Comparison of ENCODE assay signal across 13 cellular contexts in genomic region chr13:97254809-97255208, GRCh38. TPM values are rescaled to one million over a fixed set of nuclear protein-coding genes. Genes with fewer than 3 reads are reported as not detected.
A peak's percentile ranks its signal among the peaks of the same experiment; 100 is the strongest.
DNase-seq lines count a peak whose midpoint lies in the region; ATAC-seq, FAIRE-seq and TF ChIP-seq lines count a peak whose summit lies in the region.
"Had no signal": no experiment of that assay in that cellular context is flagged by ENCODE, and none has a peak within 500 bp of the region (broad histone marks: within the 10 kb centered on the region; RNA-seq: fewer than 3 reads in every experiment).

No MANE protein-coding gene starts in this region.

- H3K4me2 ChIP-seq in fibroblast of lung (ENCODE audit: extremely low read depth, insufficient read depth, low read length) (peak overlapping the region; percentile 1), skeletal muscle satellite cell (ENCODE audit: low read length) (peak overlapping the region; percentile 47)

- TF ChIP-seq POLR2A in H54 (IDR thresholded peaks at IDR 0.05; ENCODE audit: low read depth, low read length), result no peak

- FAIRE-seq in H54 (lab: Jason Lieb, UNC), result peak; percentile 100
- no peak for FAIRE-seq in frontal cortex (lab: Jason Lieb, UNC)

- no peaks in the 10 kb centered on the region for H3K9me3 ChIP-seq in fibroblast of lung (ENCODE audit: control insufficient read depth, insufficient read depth, low read depth, low read length)
- H3K9me3 ChIP-seq in skeletal muscle satellite cell (replicated peaks; ENCODE audit: low read length), result no peaks in the 10 kb centered on the region

- H4K20me1 ChIP-seq in fibroblast of lung (ENCODE audit: control insufficient read depth, extremely low read depth, insufficient read depth, low read length), result no peaks in the 10 kb centered on the region

- H3K4me3 ChIP-seq in fibroblast of lung (replicated peaks in 1 of 4; ENCODE audit: control extremely low read depth in 1 of 4, insufficient read depth in 1 of 4, low read depth in 3 of 4, low read length in 4 of 4), result no peak overlapping the region
- H3K4me3 ChIP-seq in skeletal muscle satellite cell (ENCODE audit: low read length), result no peak overlapping the region

- peak overlapping the region; percentile 96 for H3K27ac ChIP-seq in fibroblast of lung (ENCODE audit: insufficient read depth, low read length)

- peak; percentile 38 for DNase-seq in H54 (ENCODE audit: insufficient read length, low spot score)
- peak; percentile 68 for DNase-seq in RPMI7951 (ENCODE audit: low read depth)
- peak in 1 of 2 donors; percentile 93 for DNase-seq in fibroblast of lung (ENCODE audit: low read depth in 2 of 2)
- DNase-seq in GM03348 (ENCODE audit: low spot score), result no peak
- no peak for DNase-seq in AG08396 (ENCODE audit: low spot score)
- DNase-seq in frontal cortex (ENCODE audit: low spot score in 2 of 2), result no peak
- DNase-seq: activated T-cell treated with anti-CD3 and anti-CD28 coated beads for 4 hours; KBM-7; NCI-H510A treated with DMSO at 0.1 percent for 48 hours; stimulated activated CD4-positive, alpha-beta T cell treated with anti-CD3 and anti-CD28 coated beads, Interleukin-2, amount 100 ng/mL, for 24 hours; T-helper 1 cell had no signal

- no peaks in the 10 kb centered on the region for H3K27me3 ChIP-seq in fibroblast of lung (ENCODE audit: control insufficient read depth, insufficient read depth, low read length)
- no peaks in the 10 kb centered on the region for H3K27me3 ChIP-seq in skeletal muscle satellite cell (ENCODE audit: control insufficient read depth, insufficient read depth, low read length)

- no peak for ATAC-seq in GM18870 (IDR thresholded peaks at IDR 0.05; ENCODE audit: unreplicated experiment)

- H3K4me1 ChIP-seq in fibroblast of lung (ENCODE audit: control insufficient read depth, extremely low read depth, insufficient read depth, low read length) (peaks cover 43% of the 10 kb centered on the region), skeletal muscle satellite cell (ENCODE audit: control insufficient read depth, insufficient read depth, low read length) (peaks cover 67% of the 10 kb centered on the region)

- no peak overlapping the region for H2AFZ ChIP-seq in fibroblast of lung (ENCODE audit: low read length)

- H3K36me3 ChIP-seq in fibroblast of lung (ENCODE audit: control insufficient read depth, insufficient read depth, low read length) (no peaks in the 10 kb centered on the region), skeletal muscle satellite cell (ENCODE audit: insufficient read depth, low read length) (no peaks in the 10 kb centered on the region)

- H3K9ac ChIP-seq in fibroblast of lung (ENCODE audit: insufficient read depth, low read length) (no peak overlapping the region), skeletal muscle satellite cell (ENCODE audit: low read depth, low read length) (no peak overlapping the region)

- no peak for TF ChIP-seq CTCF in fibroblast of lung (conservative IDR thresholded peaks at IDR 0.05 in 1 of 2, IDR thresholded peaks at IDR 0.05 in 1 of 2; ENCODE audit: low read depth in 1 of 2, low read length in 2 of 2)

- peaks cover 57% of the 10 kb centered on the region for H3K79me2 ChIP-seq in fibroblast of lung (ENCODE audit: control insufficient read depth, insufficient read depth, low read length)

RNA-seq across cellular contexts. Expression of gene MBNL2, which starts 32.7 kb away (rescaled TPM):
- total RNA-seq in RPMI7951 (2014; rRNA removed; shearing (Covaris generic)), result 40.8 and 49.4 TPM in 2 replicates
- 54.7 and 61.1 TPM in 2 replicates for total RNA-seq in fibroblast of lung
- polyA plus RNA-seq in fibroblast of lung, result 42.0 and 48.9 TPM in 2 replicates
- 32.3 and 39.9 TPM in 2 replicates for polyA plus RNA-seq in fibroblast of lung (2012)
- polyA minus RNA-seq in fibroblast of lung (ENCODE audit: low replicate concordance), result 25.1 and 35.2 TPM in 2 replicates
- total RNA-seq in skeletal muscle satellite cell (2012; rRNA removed), result 28.6 and 29.7 TPM in 2 replicates
- 26.5 TPM for total RNA-seq in frontal cortex

Comparison
In these comparisons a context has a peak if more than half of its experiments do, and no peak if none do; other contexts are left out.
1. DNase-seq: peak in H54 (single experiment) and RPMI7951 (single experiment); none in GM03348 (single experiment), AG08396 (single experiment) and frontal cortex (0 of 2).